Comparison of ENCODE assay signal across 16 cellular contexts in the genomic region with DNA sequence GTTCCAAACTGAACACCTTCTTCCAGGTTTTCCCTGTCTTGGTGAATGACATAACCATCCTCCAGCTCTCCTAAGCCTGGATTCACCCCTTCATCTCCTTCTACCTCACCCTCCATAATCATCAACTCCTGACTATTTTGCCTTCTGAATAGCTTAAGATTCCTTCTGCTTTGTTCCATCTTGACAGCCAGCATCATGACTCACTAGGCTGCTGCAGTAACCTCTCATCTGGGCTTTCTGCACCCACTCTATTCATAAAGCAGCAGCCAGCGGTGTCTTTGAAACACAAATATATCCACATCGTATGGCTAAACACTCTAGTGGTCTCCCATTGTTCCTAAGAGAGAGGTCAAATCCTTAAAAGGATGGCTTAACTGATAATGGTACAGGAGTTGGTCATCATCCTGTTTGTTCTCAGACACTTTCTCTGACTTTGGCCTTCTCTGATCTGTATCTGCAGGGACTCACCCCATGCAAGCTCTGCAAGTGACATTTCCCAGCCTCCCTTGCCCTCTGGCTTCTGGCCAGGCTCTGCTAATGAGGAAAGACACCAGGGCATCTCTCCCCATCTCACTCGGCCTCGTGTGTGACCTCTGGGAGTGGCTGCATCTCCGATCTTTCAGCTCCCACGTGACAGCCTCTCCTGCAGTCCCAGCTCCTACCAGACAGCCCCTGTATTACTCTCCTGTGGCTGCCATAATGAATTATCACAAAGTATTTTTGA. TPM values are rescaled to one million over a fixed set of nuclear protein-coding genes. Genes with fewer than 3 reads are reported as not detected.
DNase-seq lines count a peak whose midpoint lies in the region; ATAC-seq, FAIRE-seq and TF ChIP-seq lines count a peak whose summit lies in the region.
"Had no signal": no experiment of that assay in that cellular context is flagged by ENCODE, and none has a peak within 500 bp of the region (broad histone marks: within the 10 kb centered on the region; RNA-seq: fewer than 3 reads in every experiment).

No MANE protein-coding gene starts in this region.

- POLR2A ChIA-PET in A549 (lab: Yijun Ruan, JAX) = no interaction called here

- H3K4me3 ChIP-seq in A549 = no peak overlapping the region
- no peak overlapping the region for H3K4me3 ChIP-seq in choroid plexus epithelial cell (ENCODE audit: low read depth, low read length)
- H3K4me3 ChIP-seq in mucosa of descending colon = no peak overlapping the region

- CTCF ChIA-PET in A549 (lab: Yijun Ruan, JAX) = interaction anchor here (1.0 to 1.2 kb wide), 2 partner anchors 19 to 27 kb away, joined by 3 read pairs; no protein-coding TSS in a partner anchor

- ATAC-seq in A549 (peak; percentile 56 to 69; a peak in 3 of 6 replicates), mucosa of descending colon (peak; percentile 19), HG03139 (IDR thresholded peaks at IDR 0.05; ENCODE audit: unreplicated experiment) (no peak)

- H3K9me3 ChIP-seq in A549 (no peaks in the 10 kb centered on the region), mucosa of descending colon (no peaks in the 10 kb centered on the region)

- FAIRE-seq in A549 (lab: Jason Lieb, UNC) = no peak
- FAIRE-seq: G401.6, keratinocyte had no signal

- WGBS in A549 (ENCODE audit: missing lambda C conversion rate) = 52% methylated on average over 6 of the region's 6 CpGs

- intact Hi-C loops in mucosa of descending colon (cut with DNase I, micrococcal nuclease) = no loop called here
- intact Hi-C loops in posterior cingulate gyrus (cut with DNase I) = no loop called here

- H3K4me1 ChIP-seq in A549 (no peaks in the 10 kb centered on the region), mucosa of descending colon (ENCODE audit: low read depth) (no peaks in the 10 kb centered on the region)

- no peak for TF ChIP-seq POLR2A in A549 (IDR thresholded peaks at IDR 0.05; ENCODE audit: low read length)

- TF ChIP-seq RAD21 in A549 (conservative IDR thresholded peaks at IDR 0.05 in 1 of 2, IDR thresholded peaks at IDR 0.05 in 1 of 2) = no peak

- H3K4me2 ChIP-seq in A549 = no peak overlapping the region

- no peak overlapping the region for H3K27ac ChIP-seq in A549
- H3K27ac ChIP-seq: RWPE1 had no signal

- TF ChIP-seq EP300 in A549 (IDR thresholded peaks at IDR 0.05) = no peak

- no peaks in the 10 kb centered on the region for H3K36me3 ChIP-seq in mucosa of descending colon (ENCODE audit: low read depth)

- no peak for DNase-seq in A549 (ENCODE audit: low read depth in 1 of 2, low spot score in 1 of 2)
- DNase-seq in OCI-M1 (lab: John Stamatoyannopoulos, UW) = peak; percentile 70
- DNase-seq in choroid plexus epithelial cell (ENCODE audit: low read depth) = peak; percentile 53
- no peak for DNase-seq in mucosa of descending colon
- DNase-seq in SKM-1 (lab: John Stamatoyannopoulos, UW; ENCODE audit: unreplicated experiment) = no peak
- DNase-seq in activated T-cell treated with anti-CD3 and anti-CD28 coated beads for 4 hours = no peak
- DNase-seq in posterior cingulate gyrus = no peak
- DNase-seq: ACHN; activated CD4-positive, alpha-beta T cell treated with anti-CD3 and anti-CD28 coated beads for 1 hour; NCI-H2029 treated with DMSO at 0.1 percent for 48 hours had no signal

- TF ChIP-seq CTCF in A549 (IDR thresholded peaks at IDR 0.05) (no peak), choroid plexus epithelial cell (conservative IDR thresholded peaks at IDR 0.05; ENCODE audit: low read depth, low read length) (no peak), mucosa of descending colon (IDR thresholded peaks at IDR 0.05) (no peak)

TF ChIP-seq in A549, 52 proteins besides CTCF, POLR2A, EP300 and RAD21:
- no peak for TF ChIP-seq GATA3 (IDR thresholded peaks at IDR 0.05; ENCODE audit: borderline replicate concordance)
- no peak for TF ChIP-seq USF2 (IDR thresholded peaks at IDR 0.05)
- TF ChIP-seq HEYL (CRISPR knock-in tag; IDR thresholded peaks at IDR 0.05) = no peak
- TF ChIP-seq SREBF2 (IDR thresholded peaks at IDR 0.05) = no peak
- TF ChIP-seq MAZ (IDR thresholded peaks at IDR 0.05; ENCODE audit: borderline replicate concordance, low read depth, low read length) = no peak
- no peak for TF ChIP-seq HDAC2 (IDR thresholded peaks at IDR 0.05)
- no peak for TF ChIP-seq BHLHE40 (IDR thresholded peaks at IDR 0.05; ENCODE audit: low read depth, low read length)
- TF ChIP-seq MYC (IDR thresholded peaks at IDR 0.05; ENCODE audit: borderline replicate concordance, low read length) = no peak
- TF ChIP-seq KDM5A (IDR thresholded peaks at IDR 0.05) = no peak
- TF ChIP-seq ZNF302 (CRISPR knock-in tag; IDR thresholded peaks at IDR 0.05) = no peak
- TF ChIP-seq RNF2 (IDR thresholded peaks at IDR 0.05; ENCODE audit: borderline replicate concordance, low read depth) = no peak
- TF ChIP-seq, protein P1, sequence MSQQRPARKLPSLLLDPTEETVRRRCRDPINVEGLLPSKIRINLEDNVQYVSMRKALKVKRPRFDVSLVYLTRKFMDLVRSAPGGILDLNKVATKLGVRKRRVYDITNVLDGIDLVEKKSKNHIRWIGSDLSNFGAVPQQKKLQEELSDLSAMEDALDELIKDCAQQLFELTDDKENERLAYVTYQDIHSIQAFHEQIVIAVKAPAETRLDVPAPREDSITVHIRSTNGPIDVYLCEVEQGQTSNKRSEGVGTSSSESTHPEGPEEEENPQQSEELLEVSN (IDR thresholded peaks at IDR 0.05; ENCODE audit: borderline replicate concordance, low read depth) = no peak
- TF ChIP-seq JUN (IDR thresholded peaks at IDR 0.05) = no peak
- no peak for TF ChIP-seq HOXB13 (CRISPR knock-in tag; IDR thresholded peaks at IDR 0.05; ENCODE audit: low read depth)
- no peak for TF ChIP-seq CBX2 (IDR thresholded peaks at IDR 0.05; ENCODE audit: borderline replicate concordance, low read depth)
- no peak for TF ChIP-seq POLR2AphosphoS2 (conservative IDR thresholded peaks at IDR 0.05; ENCODE audit: low read length)
- no peak for TF ChIP-seq ZFP36 (IDR thresholded peaks at IDR 0.05; ENCODE audit: borderline replicate concordance, partially characterized antibody)
- no peak for TF ChIP-seq FOSB (CRISPR knock-in tag; IDR thresholded peaks at IDR 0.05)

RNA-seq across cellular contexts. Expression of gene GRK7, which starts 6.1 kb away (rescaled TPM):
- not detected in 2 replicates for polyA plus RNA-seq in A549 (2011; rRNA removed)
- not detected in 2 replicates for polyA plus RNA-seq in A549 (2012; cell fraction: cytosol; rRNA removed)
- polyA plus RNA-seq in A549 (2012; cell fraction: nucleus; rRNA removed) = 0.02 TPM in 1 of 2 replicates, not detected in the other
- 0.03 TPM in 1 of 3 replicates, not detected in the others for polyA plus RNA-seq in A549 (2017; fragmentation: RNase III; extraction: RNeasy Plus Mini Kit Qiagen cat#74134 plus additional on column Dnase treatment)
- polyA minus RNA-seq in A549 (2011; rRNA and poly(A)+ RNA removed) = not detected in 2 replicates
- total RNA-seq in mucosa of descending colon = not detected
- total RNA-seq: HT-29, M059J had no signal
- polyA plus RNA-seq: keratinocyte had no signal

RNA-seq across cellular contexts. Expression of gene RNF7, which starts 31.2 kb away (rescaled TPM):
- polyA plus RNA-seq in A549 (2011; rRNA removed) (84.1 and 93.3 TPM in 2 replicates), A549 (2017; fragmentation: RNase III; extraction: RNeasy Plus Mini Kit Qiagen cat#74134 plus additional on column Dnase treatment) (147 to 156 TPM (median 149 TPM) in 3 replicates)
- 58.8 and 67.3 TPM in 2 replicates for polyA plus RNA-seq in A549 (2012; cell fraction: cytosol; rRNA removed)
- 21.4 and 28.4 TPM in 2 replicates for polyA plus RNA-seq in A549 (2012; cell fraction: nucleus; rRNA removed)
- 12.2 and 17.1 TPM in 2 replicates for polyA minus RNA-seq in A549 (2011; rRNA and poly(A)+ RNA removed)
- 100 to 1,000 TPM; 107 to 144 (median 112) TPM for total RNA-seq in mucosa of descending colon

Comparison
In these comparisons a context has a peak if more than half of its experiments do, and no peak if none do; other contexts are left out.
1. DNase-seq: peak in OCI-M1 (single experiment) and choroid plexus epithelial cell (single experiment); none in A549 (0 of 2), mucosa of descending colon (0 of 3), SKM-1 (single experiment), activated T-cell treated with anti-CD3 and anti-CD28 coated beads for 4 hours (single experiment) and posterior cingulate gyrus (0 of 10).